In the genomic region with DNA sequence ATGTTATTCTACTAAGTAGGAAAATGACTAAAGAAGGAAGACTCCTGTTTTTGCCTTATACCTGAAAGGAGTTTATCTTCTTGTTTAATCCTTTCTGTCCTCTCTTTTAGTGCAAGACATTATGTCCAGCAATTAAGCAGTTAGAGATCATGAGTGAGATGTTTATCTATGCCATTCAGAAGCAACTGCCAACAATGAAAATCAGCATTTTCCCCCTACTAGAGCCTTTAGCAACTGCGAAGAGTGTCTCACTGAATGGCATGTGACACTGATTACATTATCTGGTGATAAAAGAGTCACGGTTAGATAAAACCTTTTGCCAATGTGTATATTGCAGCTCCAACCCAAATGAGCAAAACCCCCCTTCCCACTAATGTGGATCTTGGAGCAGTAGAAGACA, we compare ENCODE assay signal across 1 cellular context.
TF ChIP-seq lines count a peak whose summit lies in the region.

No MANE protein-coding gene starts in this region.

TF ChIP-seq in GM23338, 12 proteins besides CTCF, POLR2A, EP300 and RAD21:
- TF ChIP-seq, protein P1, sequence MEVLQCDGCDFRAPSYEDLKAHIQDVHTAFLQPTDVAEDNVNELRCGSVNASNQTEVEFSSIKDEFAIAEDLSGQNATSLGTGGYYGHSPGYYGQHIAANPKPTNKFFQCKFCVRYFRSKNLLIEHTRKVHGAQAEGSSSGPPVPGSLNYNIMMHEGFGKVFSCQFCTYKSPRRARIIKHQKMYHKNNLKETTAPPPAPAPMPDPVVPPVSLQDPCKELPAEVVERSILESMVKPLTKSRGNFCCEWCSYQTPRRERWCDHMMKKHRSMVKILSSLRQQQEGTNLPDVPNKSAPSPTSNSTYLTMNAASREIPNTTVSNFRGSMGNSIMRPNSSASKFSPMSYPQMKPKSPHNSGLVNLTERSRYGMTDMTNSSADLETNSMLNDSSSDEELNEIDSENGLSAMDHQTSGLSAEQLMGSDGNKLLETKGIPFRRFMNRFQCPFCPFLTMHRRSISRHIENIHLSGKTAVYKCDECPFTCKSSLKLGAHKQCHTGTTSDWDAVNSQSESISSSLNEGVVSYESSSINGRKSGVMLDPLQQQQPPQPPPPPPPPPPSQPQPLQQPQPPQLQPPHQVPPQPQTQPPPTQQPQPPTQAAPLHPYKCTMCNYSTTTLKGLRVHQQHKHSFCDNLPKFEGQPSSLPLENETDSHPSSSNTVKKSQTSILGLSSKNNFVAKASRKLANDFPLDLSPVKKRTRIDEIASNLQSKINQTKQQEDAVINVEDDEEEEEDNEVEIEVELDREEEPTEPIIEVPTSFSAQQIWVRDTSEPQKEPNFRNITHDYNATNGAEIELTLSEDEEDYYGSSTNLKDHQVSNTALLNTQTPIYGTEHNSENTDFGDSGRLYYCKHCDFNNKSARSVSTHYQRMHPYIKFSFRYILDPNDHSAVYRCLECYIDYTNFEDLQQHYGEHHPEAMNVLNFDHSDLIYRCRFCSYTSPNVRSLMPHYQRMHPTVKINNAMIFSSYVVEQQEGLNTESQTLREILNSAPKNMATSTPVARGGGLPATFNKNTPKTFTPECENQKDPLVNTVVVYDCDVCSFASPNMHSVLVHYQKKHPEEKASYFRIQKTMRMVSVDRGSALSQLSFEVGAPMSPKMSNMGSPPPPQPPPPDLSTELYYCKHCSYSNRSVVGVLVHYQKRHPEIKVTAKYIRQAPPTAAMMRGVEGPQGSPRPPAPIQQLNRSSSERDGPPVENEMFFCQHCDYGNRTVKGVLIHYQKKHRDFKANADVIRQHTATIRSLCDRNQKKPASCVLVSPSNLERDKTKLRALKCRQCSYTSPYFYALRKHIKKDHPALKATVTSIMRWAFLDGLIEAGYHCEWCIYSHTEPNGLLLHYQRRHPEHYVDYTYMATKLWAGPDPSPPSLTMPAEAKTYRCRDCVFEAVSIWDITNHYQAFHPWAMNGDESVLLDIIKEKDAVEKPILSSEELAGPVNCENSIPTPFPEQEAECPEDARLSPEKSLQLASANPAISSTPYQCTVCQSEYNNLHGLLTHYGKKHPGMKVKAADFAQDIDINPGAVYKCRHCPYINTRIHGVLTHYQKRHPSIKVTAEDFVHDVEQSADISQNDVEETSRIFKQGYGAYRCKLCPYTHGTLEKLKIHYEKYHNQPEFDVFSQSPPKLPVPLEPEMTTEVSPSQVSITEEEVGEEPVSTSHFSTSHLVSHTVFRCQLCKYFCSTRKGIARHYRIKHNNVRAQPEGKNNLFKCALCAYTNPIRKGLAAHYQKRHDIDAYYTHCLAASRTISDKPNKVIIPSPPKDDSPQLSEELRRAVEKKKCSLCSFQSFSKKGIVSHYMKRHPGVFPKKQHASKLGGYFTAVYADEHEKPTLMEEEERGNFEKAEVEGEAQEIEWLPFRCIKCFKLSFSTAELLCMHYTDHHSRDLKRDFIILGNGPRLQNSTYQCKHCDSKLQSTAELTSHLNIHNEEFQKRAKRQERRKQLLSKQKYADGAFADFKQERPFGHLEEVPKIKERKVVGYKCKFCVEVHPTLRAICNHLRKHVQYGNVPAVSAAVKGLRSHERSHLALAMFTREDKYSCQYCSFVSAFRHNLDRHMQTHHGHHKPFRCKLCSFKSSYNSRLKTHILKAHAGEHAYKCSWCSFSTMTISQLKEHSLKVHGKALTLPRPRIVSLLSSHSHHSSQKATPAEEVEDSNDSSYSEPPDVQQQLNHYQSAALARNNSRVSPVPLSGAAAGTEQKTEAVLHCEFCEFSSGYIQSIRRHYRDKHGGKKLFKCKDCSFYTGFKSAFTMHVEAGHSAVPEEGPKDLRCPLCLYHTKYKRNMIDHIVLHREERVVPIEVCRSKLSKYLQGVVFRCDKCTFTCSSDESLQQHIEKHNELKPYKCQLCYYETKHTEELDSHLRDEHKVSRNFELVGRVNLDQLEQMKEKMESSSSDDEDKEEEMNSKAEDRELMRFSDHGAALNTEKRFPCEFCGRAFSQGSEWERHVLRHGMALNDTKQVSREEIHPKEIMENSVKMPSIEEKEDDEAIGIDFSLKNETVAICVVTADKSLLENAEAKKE (CRISPR knock-in tag; IDR thresholded peaks at IDR 0.05) = no peak
- TF ChIP-seq ZNF114 (CRISPR knock-in tag; IDR thresholded peaks at IDR 0.05) = no peak
